ENCODE assay signal across 13 cellular contexts in genomic region chr2:240922234-240922981, GRCh38. TPM values are rescaled to one million over a fixed set of nuclear protein-coding genes. Genes with fewer than 3 reads are reported as not detected.
A peak's percentile ranks its signal among the peaks of the same experiment; 100 is the strongest.
DNase-seq lines count a peak whose midpoint lies in the region; ATAC-seq, FAIRE-seq and TF ChIP-seq lines count a peak whose summit lies in the region.
"Had no signal": no experiment of that assay in that cellular context is flagged by ENCODE, and none has a peak within 500 bp of the region (broad histone marks: within the 10 kb centered on the region; RNA-seq: fewer than 3 reads in every experiment).

No MANE protein-coding gene starts in this region.

- no peaks in the 10 kb centered on the region for H3K23me2 ChIP-seq in H1 (ENCODE audit: low read depth, low read length)

- H3K27ac ChIP-seq in H1 (ENCODE audit: low read depth, low read length) (no peak overlapping the region), gastroesophageal sphincter (no peak overlapping the region)

- H3K79me2 ChIP-seq in H1 (ENCODE audit: control insufficient read depth in 1 of 2, insufficient read depth in 2 of 2, low read length in 2 of 2): no peaks in the 10 kb centered on the region

- POLR2A ChIA-PET in H1 (lab: Charles Lee; ENCODE audit: partially characterized antibody): no interaction called here

- no peak overlapping the region for H3K4me2 ChIP-seq in H1 (ENCODE audit: insufficient read depth in 1 of 2, low read depth in 2 of 2, low read length in 2 of 2)

- ATAC-seq in GM18511 (IDR thresholded peaks at IDR 0.05; ENCODE audit: unreplicated experiment): no peak
- ATAC-seq in gastroesophageal sphincter: no peak

- H2BK20ac ChIP-seq in H1 (ENCODE audit: low read length): no peak overlapping the region

- H3K4me3 Mint-ChIP-seq in CD14-positive monocyte: no peak overlapping the region
- no peak overlapping the region for H3K4me3 Mint-ChIP-seq in osteocyte (ENCODE audit: unreplicated experiment)
- no peak overlapping the region for H3K4me3 Mint-ChIP-seq in progenitor cell of endocrine pancreas (ENCODE audit: low read depth)

- H3K27ac Mint-ChIP-seq in CD14-positive monocyte: no peak overlapping the region
- no peak overlapping the region for H3K27ac Mint-ChIP-seq in osteocyte (ENCODE audit: unreplicated experiment)
- H3K27ac Mint-ChIP-seq in progenitor cell of endocrine pancreas: no peak overlapping the region

- no peak for TF ChIP-seq POLR2A in H1 (IDR thresholded peaks at IDR 0.05; ENCODE audit: control extremely low read depth in 1 of 2, low read depth in 2 of 2, low read length in 2 of 2)
- TF ChIP-seq POLR2A in gastroesophageal sphincter (IDR thresholded peaks at IDR 0.05): no peak

- H3K23ac ChIP-seq in H1 (ENCODE audit: insufficient read length): no peak overlapping the region

- CTCF ChIA-PET in H1 (lab: Charles Lee; ENCODE audit: partially characterized antibody): interaction anchor here (0.8 to 1.4 kb wide), 5 partner anchors 8 to 169 kb away, joined by 3 to 4 read pairs (median 3); no protein-coding TSS in a partner anchor

- no peak overlapping the region for H3K56ac ChIP-seq in H1 (replicated peaks; ENCODE audit: insufficient read length, low read depth, low read length)

- H4K91ac ChIP-seq in H1 (replicated peaks; ENCODE audit: insufficient read length, low read length): no peak overlapping the region

- H3K18ac ChIP-seq in H1 (ENCODE audit: extremely low read depth, low read length): no peak overlapping the region; the same call in 1 of the 2 replicates

- H2BK12ac ChIP-seq in H1 (ENCODE audit: low read depth, low read length): no peak overlapping the region

- H3K9me3 Mint-ChIP-seq in CD14-positive monocyte (peaks cover 0 to under 1% (median 0%) of the 10 kb centered on the region in 7 donors), osteocyte (ENCODE audit: unreplicated experiment) (no peaks in the 10 kb centered on the region), progenitor cell of endocrine pancreas (ENCODE audit: low read depth) (no peaks in the 10 kb centered on the region)

- H4K20me1 ChIP-seq in H1 (replicated peaks in 1 of 2; ENCODE audit: control insufficient read depth in 1 of 2, insufficient read depth in 2 of 2, low read length in 2 of 2): no peaks in the 10 kb centered on the region

- H3K36me3 ChIP-seq in H1 (ENCODE audit: control insufficient read depth in 2 of 4, insufficient read depth in 4 of 4, low read length in 3 of 4): no peaks in the 10 kb centered on the region
- H3K36me3 ChIP-seq in gastroesophageal sphincter: no peaks in the 10 kb centered on the region

- H3K4me3 ChIP-seq in H1 (ENCODE audit: extremely low read depth in 1 of 4, insufficient read depth in 2 of 4, low read depth in 3 of 4, low read length in 4 of 4): no peak overlapping the region
- no peak overlapping the region for H3K4me3 ChIP-seq in gastroesophageal sphincter

- no peaks in the 10 kb centered on the region for H3K4me1 Mint-ChIP-seq in CD14-positive monocyte
- peaks cover 5% of the 10 kb centered on the region for H3K4me1 Mint-ChIP-seq in osteocyte (ENCODE audit: unreplicated experiment)
- H3K4me1 Mint-ChIP-seq in progenitor cell of endocrine pancreas (ENCODE audit: low read depth): no peaks in the 10 kb centered on the region

- H4K8ac ChIP-seq in H1 (ENCODE audit: extremely low read depth, insufficient read depth, low read length): 0 out of 2 replicates have a peak overlapping the region, but pooled peaks have one; percentile 85

- peaks cover 0 to 5% (median 1%) of the 10 kb centered on the region in 3 donors for H3K27me3 Mint-ChIP-seq in CD14-positive monocyte (ENCODE audit: low read depth in 3 of 3)
- H3K27me3 Mint-ChIP-seq in osteocyte (ENCODE audit: unreplicated experiment): peaks cover 4% of the 10 kb centered on the region
- peaks cover 5% of the 10 kb centered on the region for H3K27me3 Mint-ChIP-seq in progenitor cell of endocrine pancreas

- TF ChIP-seq CTCF in CD14-positive monocyte (IDR thresholded peaks at IDR 0.05): no peak
- TF ChIP-seq CTCF in H1 (IDR thresholded peaks at IDR 0.05; ENCODE audit: control extremely low read depth in 1 of 3, insufficient read depth in 1 of 3, low read depth in 1 of 3, low read length in 3 of 3): no peak
- no peak for TF ChIP-seq CTCF in osteocyte (IDR thresholded peaks at IDR 0.05)
- no peak for TF ChIP-seq CTCF in progenitor cell of endocrine pancreas (IDR thresholded peaks at IDR 0.05; ENCODE audit: unreplicated experiment)
- TF ChIP-seq CTCF in gastroesophageal sphincter (IDR thresholded peaks at IDR 0.05): no peak

- no peak overlapping the region for H2AK5ac ChIP-seq in H1 (ENCODE audit: low read depth, low read length)

- no peak overlapping the region for H2BK120ac ChIP-seq in H1 (replicated peaks; ENCODE audit: low read depth, low read length)

- no peak overlapping the region for H3K4ac ChIP-seq in H1 (replicated peaks; ENCODE audit: insufficient read length, low read depth, low read length)

- TF ChIP-seq RAD21 in Ishikawa (IDR thresholded peaks at IDR 0.05; ENCODE audit: low read depth) (no peak), H1 (IDR thresholded peaks at IDR 0.05 in 1 of 2, conservative IDR thresholded peaks at IDR 0.05 in 1 of 2; ENCODE audit: low read depth in 2 of 2, low read length in 2 of 2) (no peak)

- no peak overlapping the region for H2BK15ac ChIP-seq in H1 (ENCODE audit: low read length)

- no peak overlapping the region for H4K5ac ChIP-seq in H1 (ENCODE audit: insufficient read length, low read depth, low read length)

- no peak overlapping the region for H3K9ac ChIP-seq in H1 (replicated peaks in 1 of 4; ENCODE audit: extremely low read depth in 1 of 4, low read depth in 3 of 4, low read length in 3 of 4)

- H2AFZ ChIP-seq in H1 (ENCODE audit: low read length): no peak overlapping the region

- no peaks in the 10 kb centered on the region for H3K27me3 ChIP-seq in H1 (replicated peaks in 1 of 4; ENCODE audit: control insufficient read depth in 3 of 4, extremely low read depth in 1 of 4, insufficient read depth in 3 of 4, low read length in 3 of 4)
- peaks cover 13% of the 10 kb centered on the region for H3K27me3 ChIP-seq in gastroesophageal sphincter

- H3K79me1 ChIP-seq in H1 (ENCODE audit: low read depth, low read length): no peaks in the 10 kb centered on the region

- 90% methylated on average over 16 of the region's 18 CpGs; no CpG with 5 or more reads in 1 of the 2 experiments for WGBS in H1 (ENCODE audit: extremely low coverage in 1 of 2, insufficient coverage in 1 of 2, insufficient read length in 1 of 2, insufficient replicate concordance in 2 of 2, low coverage in 1 of 2, low lambda C conversion rate in 2 of 2, missing lambda C conversion rate in 1 of 2), 2 experiments
- WGBS in gastroesophageal sphincter (ENCODE audit: low coverage in 1 of 2), 2 donors: no CpG with 5 or more reads among the region's 18 CpGs

- FAIRE-seq in H1 (lab: Jason Lieb, UNC): no peak
- FAIRE-seq: frontal cortex had no signal

- H3K9me3 ChIP-seq in H1 (ENCODE audit: insufficient read depth in 2 of 2, low read depth in 1 of 2, low read length in 1 of 2): no peaks in the 10 kb centered on the region
- peaks cover 0 to 2% (median 0%) of the 10 kb centered on the region in 3 donors for H3K9me3 ChIP-seq in gastroesophageal sphincter

- no peak overlapping the region; the same call in 1 of the 2 replicates for H2BK5ac ChIP-seq in H1 (ENCODE audit: low read depth, low read length)

- H3K36me3 Mint-ChIP-seq in CD14-positive monocyte (no peaks in the 10 kb centered on the region), osteocyte (ENCODE audit: unreplicated experiment) (no peaks in the 10 kb centered on the region), progenitor cell of endocrine pancreas (ENCODE audit: insufficient read depth) (no peaks in the 10 kb centered on the region)

- peak; percentile 43 for DNase-seq in CD14-positive monocyte (ENCODE audit: low spot score)
- DNase-seq in H1 (ENCODE audit: low read depth in 1 of 2, low spot score in 2 of 2): peak in 1 of 2 experiments; percentile 47
- peak; percentile 73 for DNase-seq in osteocyte (ENCODE audit: extremely low spot score, unreplicated experiment)
- DNase-seq in progenitor cell of endocrine pancreas (ENCODE audit: low spot score, unreplicated experiment): no peak
- no peak for DNase-seq in DMS 273 treated with DMSO at 0.1 percent for 48 hours (lab: John Stamatoyannopoulos, UW)
- DNase-seq: NCI-H1092 treated with DMSO at 0.1 percent for 48 hours, T-helper 2 cell had no signal

- no peak overlapping the region for H3K14ac ChIP-seq in H1 (ENCODE audit: insufficient read length)

- intact Hi-C loops in CD14-positive monocyte (cut with micrococcal nuclease): no loop called here

- peak; percentile 96 for TF ChIP-seq EP300 in Ishikawa (IDR thresholded peaks at IDR 0.05; ENCODE audit: borderline replicate concordance)
- TF ChIP-seq EP300 in H1 (IDR thresholded peaks at IDR 0.05; ENCODE audit: borderline replicate concordance in 1 of 2, low read depth in 2 of 2, low read length in 2 of 2): no peak
- TF ChIP-seq EP300 in gastroesophageal sphincter (IDR thresholded peaks at IDR 0.05): no peak

- H3K4me1 ChIP-seq in H1 (replicated peaks in 1 of 4; ENCODE audit: control insufficient read depth in 3 of 4, insufficient read depth in 4 of 4, low read length in 3 of 4) (no peaks in the 10 kb centered on the region; a peak in 3 of 7 replicates), gastroesophageal sphincter (peaks cover 0 to 11% (median 0%) of the 10 kb centered on the region in 3 donors)

RNA-seq across cellular contexts. Expression of gene CROCC2, which starts 16.3 kb away (rescaled TPM):
- polyA plus RNA-seq in CD14-positive monocyte: not detected
- total RNA-seq in H1 (2021; fragmentation: NEBNext Ultra II Directional; extraction: Animal tissue kit (Norgen Biotek cat#: 25700)): not detected in 2 replicates
- not detected in 2 replicates for polyA plus RNA-seq in H1 (2011; rRNA removed)
- not detected for polyA plus RNA-seq in H1 (2011; cell fraction: cytosol; rRNA removed)
- polyA plus RNA-seq in H1 (2011; cell fraction: nucleus; rRNA removed): not detected
- polyA plus RNA-seq in H1 (2012, experiment 1 of 2): not detected in 4 replicates
- not detected for polyA plus RNA-seq in H1 (2012, experiment 2 of 2)
- not detected for polyA plus RNA-seq in H1 (2013, experiment 1 of 2)
- polyA plus RNA-seq in H1 (2013, experiment 2 of 2): not detected
- polyA minus RNA-seq in H1 (2011; rRNA and poly(A)+ RNA removed): not detected in 2 replicates
- not detected for polyA minus RNA-seq in H1 (2011; cell fraction: cytosol; rRNA and poly(A)+ RNA removed)
- polyA minus RNA-seq in H1 (2011; cell fraction: nucleus; rRNA and poly(A)+ RNA removed): not detected
- not detected in 2 replicates for total RNA-seq in osteocyte
- 0.36 and 0.40 TPM in 2 replicates for total RNA-seq in progenitor cell of endocrine pancreas
- total RNA-seq in gastroesophageal sphincter: not detected
- total RNA-seq: chondrocyte, frontal cortex had no signal

RNA-seq across cellular contexts. Expression of gene MAB21L4, which starts 26.5 kb away (rescaled TPM):
- polyA plus RNA-seq in CD14-positive monocyte (not detected), H1 (2011; rRNA removed) (0.08 and 0.11 TPM in 2 replicates)
- total RNA-seq in H1 (2021; fragmentation: NEBNext Ultra II Directional; extraction: Animal tissue kit (Norgen Biotek cat#: 25700)): not detected in 2 replicates
- polyA plus RNA-seq in H1 (2011; cell fraction: cytosol; rRNA removed): 0.19 TPM
- polyA plus RNA-seq in H1 (2011; cell fraction: nucleus; rRNA removed): 0.10 TPM
- 0.17 to 0.31 TPM in 2 of 4 replicates, not detected in the others for polyA plus RNA-seq in H1 (2012, experiment 1 of 2)
- 0.08 TPM for polyA plus RNA-seq in H1 (2012, experiment 2 of 2)
- 0.14 TPM for polyA plus RNA-seq in H1 (2013, experiment 1 of 2)
- polyA plus RNA-seq in H1 (2013, experiment 2 of 2): 0.20 TPM
- polyA minus RNA-seq in H1 (2011; rRNA and poly(A)+ RNA removed): 0.13 TPM in 1 of 2 replicates, not detected in the other
- polyA minus RNA-seq in H1 (2011; cell fraction: cytosol; rRNA and poly(A)+ RNA removed): not detected
- polyA minus RNA-seq in H1 (2011; cell fraction: nucleus; rRNA and poly(A)+ RNA removed): not detected
- total RNA-seq in osteocyte (not detected in 2 replicates), progenitor cell of endocrine pancreas (9.7 and 12.5 TPM in 2 replicates), gastroesophageal sphincter (1 to 10 TPM in 1 of 4 donors, under 1 TPM in 2, not detected in 1; 0.27 to 9.7 (median 0.77) TPM)
- total RNA-seq: chondrocyte, frontal cortex had no signal

RNA-seq across cellular contexts. Expression of gene AGXT, which starts 53.8 kb away (rescaled TPM):
- polyA plus RNA-seq in CD14-positive monocyte (not detected), H1 (2011; rRNA removed) (0.03 TPM in 1 of 2 replicates, not detected in the other)
- not detected in 2 replicates for total RNA-seq in H1 (2021; fragmentation: NEBNext Ultra II Directional; extraction: Animal tissue kit (Norgen Biotek cat#: 25700))
- 0.05 TPM for polyA plus RNA-seq in H1 (2011; cell fraction: cytosol; rRNA removed)
- polyA plus RNA-seq in H1 (2011; cell fraction: nucleus; rRNA removed): not detected
- not detected in 4 replicates for polyA plus RNA-seq in H1 (2012, experiment 1 of 2)
- not detected for polyA plus RNA-seq in H1 (2012, experiment 2 of 2)
- polyA plus RNA-seq in H1 (2013, experiment 1 of 2): not detected
- not detected for polyA plus RNA-seq in H1 (2013, experiment 2 of 2)
- not detected in 2 replicates for polyA minus RNA-seq in H1 (2011; rRNA and poly(A)+ RNA removed)
- not detected for polyA minus RNA-seq in H1 (2011; cell fraction: cytosol; rRNA and poly(A)+ RNA removed)
- not detected for polyA minus RNA-seq in H1 (2011; cell fraction: nucleus; rRNA and poly(A)+ RNA removed)
- total RNA-seq in osteocyte (not detected in 2 replicates), progenitor cell of endocrine pancreas (1.0 and 1.2 TPM in 2 replicates), gastroesophageal sphincter (not detected)
- total RNA-seq: chondrocyte, frontal cortex, renal cortical epithelial cell had no signal

Comparison
In these comparisons a context has a peak if more than half of its experiments do, and no peak if none do; other contexts are left out.
1. DNase-seq: peak in CD14-positive monocyte (single experiment) and osteocyte (single experiment); none in progenitor cell of endocrine pancreas (single experiment) and DMS 273 treated with DMSO at 0.1 percent for 48 hours (single experiment).